21 cellular contexts compared by ENCODE assay signal in genomic region chr3:94137377-94137776, GRCh38.
DNase-seq lines count a peak whose midpoint lies in the region; ATAC-seq and TF ChIP-seq lines count a peak whose summit lies in the region.
"Had no signal": no experiment of that assay in that cellular context is flagged by ENCODE, and none has a peak within 500 bp of the region (broad histone marks: within the 10 kb centered on the region; RNA-seq: fewer than 3 reads in every experiment).

No MANE protein-coding gene starts in this region.

- no peaks in the 10 kb centered on the region for H3K36me3 Mint-ChIP-seq in activated T-helper 17 cell treated with anti-CD3 and anti-CD28 coated beads, Interleukin-2, amount 50 U/mL, for 72 hours (ENCODE audit: low read depth)
- H3K36me3 Mint-ChIP-seq: activated naive CD4-positive, alpha-beta T cell treated with anti-CD3 and anti-CD28 coated beads, Interleukin-2, amount 50 U/mL, for 72 hours; stimulated activated naive B cell treated with anti-CD40 and anti-IgM and Interleukin-4, amounts not matched to agents 10 μg/mL and 1 μg/mL and 100 μg/mL, for 72 hours had no signal

- H3K27me3 ChIP-seq in GM23248 (replicated peaks; ENCODE audit: insufficient read depth): no peaks in the 10 kb centered on the region
- H3K27me3 ChIP-seq in hepatocyte: no peaks in the 10 kb centered on the region
- no peaks in the 10 kb centered on the region for H3K27me3 ChIP-seq in sigmoid colon
- H3K27me3 ChIP-seq: BLaER1 treated with 17β-estradiol and CSF1 and Interleukin-3, amounts not matched to agents 10 nM and 100 nM; neutrophil; tibial nerve had no signal

- H3K9me2 ChIP-seq in GM23248 (ENCODE audit: insufficient read depth) (no peaks in the 10 kb centered on the region; the same call in 1 of the 2 replicates), hepatocyte (replicated peaks; ENCODE audit: insufficient read depth) (no peaks in the 10 kb centered on the region)

- H2AFZ ChIP-seq in GM23248: peak overlapping the region; percentile 48; the same call in 1 of the 2 replicates
- H2AFZ ChIP-seq in hepatocyte: no peak overlapping the region

- H3K4me3 Mint-ChIP-seq in activated T-helper 17 cell treated with anti-CD3 and anti-CD28 coated beads, Interleukin-2, amount 50 U/mL, for 72 hours: no peak overlapping the region
- H3K4me3 Mint-ChIP-seq: stimulated activated naive B cell treated with anti-CD40 and anti-IgM and Interleukin-4, amounts not matched to agents 10 μg/mL and 1 μg/mL and 100 μg/mL, for 72 hours had no signal

- H4K20me1 ChIP-seq in GM23248 (ENCODE audit: insufficient read depth) (no peaks in the 10 kb centered on the region), hepatocyte (ENCODE audit: insufficient read depth, poor library complexity, severe bottlenecking) (no peaks in the 10 kb centered on the region)
- H4K20me1 ChIP-seq: BLaER1 treated with 17β-estradiol and CSF1 and Interleukin-3, amounts not matched to agents 10 nM and 100 nM had no signal

- H3F3A ChIP-seq in GM23248 (ENCODE audit: insufficient read depth): 0 out of 2 replicates have a peak, but pooled peaks cover 4% of the 10 kb centered on the region

- no peak for TF ChIP-seq POLR2A in sigmoid colon (IDR thresholded peaks at IDR 0.05)

- H3K9me3 ChIP-seq in GM23248 (ENCODE audit: low read depth) (no peaks in the 10 kb centered on the region), hepatocyte (ENCODE audit: low read depth) (no peaks in the 10 kb centered on the region), sigmoid colon (no peaks in the 10 kb centered on the region)
- H3K9me3 ChIP-seq: BLaER1 treated with 17β-estradiol and CSF1 and Interleukin-3, amounts not matched to agents 10 nM and 100 nM; neutrophil; tibial nerve had no signal

- no peak overlapping the region for H3K4me3 ChIP-seq in GM23248
- no peak overlapping the region for H3K4me3 ChIP-seq in astrocyte of the cerebellum (ENCODE audit: low read depth, low read length)
- no peak overlapping the region for H3K4me3 ChIP-seq in hepatocyte
- H3K4me3 ChIP-seq in sigmoid colon: peak overlapping the region in 3 of 4 donors; percentile 15 to 30 (median 27)
- H3K4me3 ChIP-seq: BLaER1 treated with 17β-estradiol and CSF1 and Interleukin-3, amounts not matched to agents 10 nM and 100 nM; K562; tibial nerve had no signal

- no peaks in the 10 kb centered on the region for H3K27me3 Mint-ChIP-seq in activated T-helper 17 cell treated with anti-CD3 and anti-CD28 coated beads, Interleukin-2, amount 50 U/mL, for 72 hours
- H3K27me3 Mint-ChIP-seq: stimulated activated naive B cell treated with anti-CD40 and anti-IgM and Interleukin-4, amounts not matched to agents 10 μg/mL and 1 μg/mL and 100 μg/mL, for 72 hours had no signal

- H3K9ac ChIP-seq in GM23248: no peak overlapping the region
- H3K9ac ChIP-seq: BLaER1 treated with 17β-estradiol and CSF1 and Interleukin-3, amounts not matched to agents 10 nM and 100 nM had no signal

- intact Hi-C loops in sigmoid colon (cut with DNase I): no loop called here

- WGBS in GM23248 (ENCODE audit: low coverage in 1 of 2, low lambda C conversion rate in 2 of 2, missing lambda C conversion rate in 2 of 2), 2 experiments: 49 to 51% methylated on average over 6 of the region's 6 CpGs
- 62% methylated on average over 6 of the region's 6 CpGs for WGBS in hepatocyte (ENCODE audit: low lambda C conversion rate, missing lambda C conversion rate)
- WGBS in sigmoid colon, 2 donors: 71 to 73% methylated on average over 6 of the region's 6 CpGs

- no peak overlapping the region for H3K27ac Mint-ChIP-seq in activated T-helper 17 cell treated with anti-CD3 and anti-CD28 coated beads, Interleukin-2, amount 50 U/mL, for 72 hours
- H3K27ac Mint-ChIP-seq: activated naive CD4-positive, alpha-beta T cell treated with anti-CD3 and anti-CD28 coated beads, Interleukin-2, amount 50 U/mL, for 72 hours; stimulated activated naive B cell treated with anti-CD40 and anti-IgM and Interleukin-4, amounts not matched to agents 10 μg/mL and 1 μg/mL and 100 μg/mL, for 72 hours had no signal

- ATAC-seq in activated T-helper 17 cell treated with anti-CD3 and anti-CD28 coated beads, Interleukin-2, amount 50 U/mL, for 72 hours (replicated peaks): no peak
- ATAC-seq: activated naive CD4-positive, alpha-beta T cell treated with anti-CD3 and anti-CD28 coated beads, Interleukin-2, amount 50 U/mL, for 72 hours; K562; right cardiac atrium; stimulated activated naive B cell treated with anti-CD40 and anti-IgM and Interleukin-4, amounts not matched to agents 10 μg/mL and 1 μg/mL and 100 μg/mL, for 72 hours had no signal

- no peaks in the 10 kb centered on the region for H3K4me1 Mint-ChIP-seq in activated T-helper 17 cell treated with anti-CD3 and anti-CD28 coated beads, Interleukin-2, amount 50 U/mL, for 72 hours
- H3K4me1 Mint-ChIP-seq: stimulated activated naive B cell treated with anti-CD40 and anti-IgM and Interleukin-4, amounts not matched to agents 10 μg/mL and 1 μg/mL and 100 μg/mL, for 72 hours had no signal

- TF ChIP-seq CTCF in astrocyte of the cerebellum (IDR thresholded peaks at IDR 0.05; ENCODE audit: low read depth, low read length, missing control alignments): no peak
- no peak for TF ChIP-seq CTCF in hepatocyte (IDR thresholded peaks at IDR 0.05; ENCODE audit: poor library complexity)
- TF ChIP-seq CTCF in sigmoid colon (IDR thresholded peaks at IDR 0.05): no peak

- no peaks in the 10 kb centered on the region for H3K9me3 Mint-ChIP-seq in activated T-helper 17 cell treated with anti-CD3 and anti-CD28 coated beads, Interleukin-2, amount 50 U/mL, for 72 hours

- H3K27ac ChIP-seq in GM23248 (no peak overlapping the region), hepatocyte (no peak overlapping the region), sigmoid colon (no peak overlapping the region)
- H3K27ac ChIP-seq: BLaER1 treated with 17β-estradiol and CSF1 and Interleukin-3, amounts not matched to agents 10 nM and 100 nM; neutrophil; tibial nerve; VCaP had no signal

- DNase-seq in GM23248 (peak; percentile 11), astrocyte of the cerebellum (ENCODE audit: low read depth) (peak; percentile 15), hepatocyte (ENCODE audit: low spot score) (no peak), sigmoid colon (no peak), SHP77 (lab: John Stamatoyannopoulos, UW) (no peak), amniotic stem cell (lab: John Stamatoyannopoulos, UW) (no peak)
- no peak for DNase-seq in central memory CD4-positive, alpha-beta T cell
- DNase-seq: activated CD4-positive, alpha-beta T cell treated with anti-CD3 and anti-CD28 coated beads, Interleukin-2, amount 50 U/mL, for 4 hours; effector CD4-positive, alpha-beta T cell; GF-D8; hippocampal formation; NCI-H1417 treated with DMSO at 0.1 percent for 48 hours; right cardiac atrium; stimulated activated naive B cell treated with anti-CD40 and anti-IgM and Interleukin-4, amounts not matched to agents 10 μg/mL and 1 μg/mL and 100 μg/mL, for 72 hours had no signal

- no peaks in the 10 kb centered on the region for H3K36me3 ChIP-seq in GM23248 (ENCODE audit: low read depth)
- no peaks in the 10 kb centered on the region for H3K36me3 ChIP-seq in hepatocyte (replicated peaks; ENCODE audit: insufficient read depth, low read depth)
- no peaks in the 10 kb centered on the region for H3K36me3 ChIP-seq in sigmoid colon
- H3K36me3 ChIP-seq: BLaER1 treated with 17β-estradiol and CSF1 and Interleukin-3, amounts not matched to agents 10 nM and 100 nM; neutrophil; tibial nerve had no signal

- in situ Hi-C loops in GM23248 (cut with MboI): no loop called here
- in situ Hi-C loops in astrocyte of the cerebellum (cut with HindIII; ENCODE audit: low sequenced_read_pairs): no loop called here

- no peak for TF ChIP-seq EP300 in sigmoid colon (IDR thresholded peaks at IDR 0.05)

- H3K4me2 ChIP-seq in GM23248 (ENCODE audit: unreplicated experiment) (no peak overlapping the region), hepatocyte (peak overlapping the region; percentile 13)
- H3K4me2 ChIP-seq: BLaER1 treated with 17β-estradiol and CSF1 and Interleukin-3, amounts not matched to agents 10 nM and 100 nM had no signal

- H3K4me1 ChIP-seq in GM23248 (ENCODE audit: insufficient read depth) (no peaks in the 10 kb centered on the region), hepatocyte (ENCODE audit: insufficient read depth) (peaks cover 7% of the 10 kb centered on the region), sigmoid colon (peaks cover 0 to 6% (median 0%) of the 10 kb centered on the region in 4 donors)
- H3K4me1 ChIP-seq: BLaER1 treated with 17β-estradiol and CSF1 and Interleukin-3, amounts not matched to agents 10 nM and 100 nM; tibial nerve had no signal

- H3K79me2 ChIP-seq in GM23248 (ENCODE audit: insufficient read depth): no peaks in the 10 kb centered on the region
- H3K79me2 ChIP-seq in hepatocyte: no peaks in the 10 kb centered on the region

Comparison
In these comparisons a context has a peak if more than half of its experiments do, and no peak if none do; other contexts are left out.
1. DNase-seq: peak in GM23248 (single experiment) and astrocyte of the cerebellum (single experiment); none in hepatocyte (single experiment), sigmoid colon (single experiment), central memory CD4-positive, alpha-beta T cell (single experiment), SHP77 (0 of 2) and amniotic stem cell (single experiment).
2. H3K4me3 ChIP-seq: peak in sigmoid colon (3 of 4); none in GM23248 (single experiment), astrocyte of the cerebellum (single experiment) and hepatocyte (single experiment).